In genomic region chr19:18496980-18497256, GRCh38 we compare ENCODE assay signal across 13 cellular contexts. TPM values are rescaled to one million over a fixed set of nuclear protein-coding genes. Genes with fewer than 3 reads are reported as not detected.
DNase-seq lines count a peak whose midpoint lies in the region; ATAC-seq and TF ChIP-seq lines count a peak whose summit lies in the region.
"Had no signal": no experiment of that assay in that cellular context is flagged by ENCODE, and none has a peak within 500 bp of the region (broad histone marks: within the 10 kb centered on the region; RNA-seq: fewer than 3 reads in every experiment).

No MANE protein-coding gene starts in this region.

- no peaks in the 10 kb centered on the region for H3K9me2 ChIP-seq in SK-N-SH

- 90% methylated on average over 4 of the region's 4 CpGs for WGBS in SK-N-SH (ENCODE audit: low lambda C conversion rate)

- H3K9me3 ChIP-seq in SK-N-SH = no peaks in the 10 kb centered on the region
- H3K9me3 ChIP-seq: tibial artery had no signal

- H3K27ac ChIP-seq in HL-60 (replicated peaks) (peak overlapping the region; percentile 50), SK-N-SH (ENCODE audit: low read depth in 2 of 2, low read length in 1 of 2) (no peak overlapping the region)
- H3K27ac ChIP-seq: tibial artery had no signal

- H3K36me3 ChIP-seq in SK-N-SH (replicated peaks in 1 of 2; ENCODE audit: control insufficient read depth in 1 of 2, insufficient read depth in 2 of 2, low read length in 1 of 2) = no peaks in the 10 kb centered on the region
- H3K36me3 ChIP-seq: tibial artery had no signal

- no peak for TF ChIP-seq EP300 in SK-N-SH (IDR thresholded peaks at IDR 0.05; ENCODE audit: borderline replicate concordance in 1 of 2, low read depth in 1 of 2, low read length in 1 of 2)

- H3K79me2 ChIP-seq in SK-N-SH (ENCODE audit: insufficient read depth) = peaks cover 95% of the 10 kb centered on the region

- H3F3A ChIP-seq in SK-N-SH (replicated peaks; ENCODE audit: insufficient read depth) = peaks cover 4% of the 10 kb centered on the region

- peaks cover 11 to 56% of the 10 kb centered on the region in 2 experiments; a peak in 2 of 4 replicates for H3K4me1 ChIP-seq in SK-N-SH (ENCODE audit: control insufficient read depth in 1 of 2, insufficient read depth in 2 of 2, low read depth in 1 of 2, low read length in 1 of 2)

- no peak overlapping the region for H3K9ac ChIP-seq in SK-N-SH

- peaks cover 100% of the 10 kb centered on the region for H4K20me1 ChIP-seq in SK-N-SH (ENCODE audit: insufficient read depth)

- H3K4me2 ChIP-seq in SK-N-SH = no peak overlapping the region

- H3K27me3 Mint-ChIP-seq in T-helper 1 cell treated with Interleukin-12 subunit alpha and Interleukin-12 subunit beta and Interleukin-4 antibody, amounts not matched to agents 30 μg/mL and 1 μg/mL, for 36 hours (ENCODE audit: low read depth) = no peaks in the 10 kb centered on the region
- no peaks in the 10 kb centered on the region for H3K27me3 Mint-ChIP-seq in activated naive CD8-positive, alpha-beta T cell treated with anti-CD3 and anti-CD28 coated beads, Interleukin-2, amount 10 ng/mL, durations not matched to agents 7 days and 5 days
- no peaks in the 10 kb centered on the region for H3K27me3 Mint-ChIP-seq in natural killer cell treated with Interleukin-12 subunit alpha and Interleukin-12 subunit beta and Interleukin-15 and Interleukin-18, amount 100 ng/mL, for 72 hours

- no peak for ATAC-seq in activated naive CD8-positive, alpha-beta T cell treated with anti-CD3 and anti-CD28 coated beads, Interleukin-2, amount 10 ng/mL, durations not matched to agents 7 days and 5 days (ENCODE audit: low read depth)
- ATAC-seq in natural killer cell treated with Interleukin-12 subunit alpha and Interleukin-12 subunit beta and Interleukin-15 and Interleukin-18, amount 100 ng/mL, for 72 hours = no peak

- peak overlapping the region; percentile 70 for H3K27ac Mint-ChIP-seq in T-helper 1 cell treated with Interleukin-12 subunit alpha and Interleukin-12 subunit beta and Interleukin-4 antibody, amounts not matched to agents 30 μg/mL and 1 μg/mL, for 36 hours
- peak overlapping the region; percentile 58 for H3K27ac Mint-ChIP-seq in activated naive CD8-positive, alpha-beta T cell treated with anti-CD3 and anti-CD28 coated beads, Interleukin-2, amount 10 ng/mL, durations not matched to agents 7 days and 5 days
- peak overlapping the region; percentile 99 for H3K27ac Mint-ChIP-seq in natural killer cell treated with Interleukin-12 subunit alpha and Interleukin-12 subunit beta and Interleukin-15 and Interleukin-18, amount 100 ng/mL, for 72 hours

- POLR2A ChIA-PET in activated naive CD8-positive, alpha-beta T cell treated with anti-CD3 and anti-CD28 coated beads, Interleukin-2, amount 10 ng/mL, durations not matched to agents 7 days and 5 days (lab: Charles Lee) = interaction anchor here (0.7 to 2.6 kb wide), 8 partner anchors 8 to 205 kb away, joined by 4 to 25 read pairs (median 5); partner anchors contain the start of gene UBA52
- POLR2A ChIA-PET in SK-N-SH (lab: Yijun Ruan, JAX) = no interaction called here

- H3K9me3 Mint-ChIP-seq in T-helper 1 cell treated with Interleukin-12 subunit alpha and Interleukin-12 subunit beta and Interleukin-4 antibody, amounts not matched to agents 30 μg/mL and 1 μg/mL, for 36 hours = no peaks in the 10 kb centered on the region
- H3K9me3 Mint-ChIP-seq in activated naive CD8-positive, alpha-beta T cell treated with anti-CD3 and anti-CD28 coated beads, Interleukin-2, amount 10 ng/mL, durations not matched to agents 7 days and 5 days = no peaks in the 10 kb centered on the region
- H3K9me3 Mint-ChIP-seq in natural killer cell treated with Interleukin-12 subunit alpha and Interleukin-12 subunit beta and Interleukin-15 and Interleukin-18, amount 100 ng/mL, for 72 hours = no peaks in the 10 kb centered on the region

- DNase-seq in T-helper 1 cell (no peak), HL-60 (ENCODE audit: low read depth in 1 of 2, low spot score in 1 of 2) (no peak), DMS114 treated with DMSO at 0.1 percent for 48 hours (lab: John Stamatoyannopoulos, UW; ENCODE audit: unreplicated experiment) (no peak), SK-N-SH (no peak)
- no peak for DNase-seq in activated naive CD8-positive, alpha-beta T cell treated with anti-CD3 and anti-CD28 coated beads, Interleukin-2, amount 10 ng/mL, durations not matched to agents 7 days and 5 days
- no peak for DNase-seq in natural killer cell treated with Interleukin-12 subunit alpha and Interleukin-12 subunit beta and Interleukin-15 and Interleukin-18, amount 100 ng/mL, for 72 hours (ENCODE audit: low spot score)
- no peak for DNase-seq in stimulated activated CD4-positive, alpha-beta T cell treated with anti-CD3 and anti-CD28 coated beads, Interleukin-4, amount 100 ng/mL, for 1 hour
- DNase-seq: activated CD8-positive, alpha-beta memory T cell treated with anti-CD3 and anti-CD28 coated beads, Interleukin-2, amount 50 U/mL, for 48 hours; foreskin melanocyte; NCI-H146; stimulated activated CD4-positive, alpha-beta T cell treated with anti-CD3 and anti-CD28 coated beads, Interleukin-12 subunit alpha, Interleukin-12 subunit beta, amount 100 ng/mL, for 4 hours; tibial artery had no signal

- H3K4me3 Mint-ChIP-seq in T-helper 1 cell treated with Interleukin-12 subunit alpha and Interleukin-12 subunit beta and Interleukin-4 antibody, amounts not matched to agents 30 μg/mL and 1 μg/mL, for 36 hours = no peak overlapping the region
- H3K4me3 Mint-ChIP-seq in activated naive CD8-positive, alpha-beta T cell treated with anti-CD3 and anti-CD28 coated beads, Interleukin-2, amount 10 ng/mL, durations not matched to agents 7 days and 5 days = no peak overlapping the region
- peak overlapping the region; percentile 80 for H3K4me3 Mint-ChIP-seq in natural killer cell treated with Interleukin-12 subunit alpha and Interleukin-12 subunit beta and Interleukin-15 and Interleukin-18, amount 100 ng/mL, for 72 hours

- no peak overlapping the region for H2AFZ ChIP-seq in SK-N-SH (ENCODE audit: low read depth)

- peaks cover 52% of the 10 kb centered on the region for H3K4me1 Mint-ChIP-seq in T-helper 1 cell treated with Interleukin-12 subunit alpha and Interleukin-12 subunit beta and Interleukin-4 antibody, amounts not matched to agents 30 μg/mL and 1 μg/mL, for 36 hours (ENCODE audit: low read depth)
- peaks cover 61% of the 10 kb centered on the region for H3K4me1 Mint-ChIP-seq in activated naive CD8-positive, alpha-beta T cell treated with anti-CD3 and anti-CD28 coated beads, Interleukin-2, amount 10 ng/mL, durations not matched to agents 7 days and 5 days
- peaks cover 66 to 78% of the 10 kb centered on the region in 2 donors for H3K4me1 Mint-ChIP-seq in natural killer cell treated with Interleukin-12 subunit alpha and Interleukin-12 subunit beta and Interleukin-15 and Interleukin-18, amount 100 ng/mL, for 72 hours (ENCODE audit: low read depth in 2 of 2)

- TF ChIP-seq CTCF in HL-60 (IDR thresholded peaks at IDR 0.05; ENCODE audit: insufficient read depth, low read length) (no peak), SK-N-SH (IDR thresholded peaks at IDR 0.05) (no peak)

- H3K36me3 Mint-ChIP-seq in T-helper 1 cell treated with Interleukin-12 subunit alpha and Interleukin-12 subunit beta and Interleukin-4 antibody, amounts not matched to agents 30 μg/mL and 1 μg/mL, for 36 hours (ENCODE audit: low read depth) = peaks cover 2% of the 10 kb centered on the region
- no peaks in the 10 kb centered on the region for H3K36me3 Mint-ChIP-seq in activated naive CD8-positive, alpha-beta T cell treated with anti-CD3 and anti-CD28 coated beads, Interleukin-2, amount 10 ng/mL, durations not matched to agents 7 days and 5 days
- H3K36me3 Mint-ChIP-seq in natural killer cell treated with Interleukin-12 subunit alpha and Interleukin-12 subunit beta and Interleukin-15 and Interleukin-18, amount 100 ng/mL, for 72 hours = no peaks in the 10 kb centered on the region

- no peaks in the 10 kb centered on the region for H3K27me3 ChIP-seq in HL-60 (ENCODE audit: insufficient read depth, poor library complexity, severe bottlenecking)
- H3K27me3 ChIP-seq in SK-N-SH (ENCODE audit: insufficient read depth) = no peaks in the 10 kb centered on the region
- H3K27me3 ChIP-seq: tibial artery had no signal

- TF ChIP-seq RAD21 in SK-N-SH (IDR thresholded peaks at IDR 0.05; ENCODE audit: low read length) = no peak

- CTCF ChIA-PET in SK-N-SH (lab: Yijun Ruan, JAX) = interaction anchor here (0.8 to 4.1 kb wide), 6 partner anchors 9 to 351 kb away, joined by 3 to 20 read pairs (median 8); partner anchors contain the start of gene ELL

- no peak overlapping the region for H3K4me3 ChIP-seq in HL-60 (replicated peaks; ENCODE audit: insufficient read depth, low read length)
- no peak overlapping the region for H3K4me3 ChIP-seq in SK-N-SH (ENCODE audit: low read depth in 2 of 2, low read length in 1 of 2)
- H3K4me3 ChIP-seq: tibial artery had no signal

TF ChIP-seq in SK-N-SH, 30 proteins besides CTCF, POLR2A, EP300 and RAD21 (continues in another document):
- TF ChIP-seq MXI1 (IDR thresholded peaks at IDR 0.05; ENCODE audit: low read depth, low read length) (no peak), NRF1 (IDR thresholded peaks at IDR 0.05; ENCODE audit: low read depth, low read length) (no peak), TEAD4 (IDR thresholded peaks at IDR 0.05; ENCODE audit: borderline replicate concordance, insufficient read depth) (no peak), GATA2 (CRISPR knock-in tag; IDR thresholded peaks at IDR 0.05) (no peak)

RNA-seq across cellular contexts. Expression of gene ELL, which starts 25.0 kb away (rescaled TPM):
- total RNA-seq in activated naive CD8-positive, alpha-beta T cell treated with anti-CD3 and anti-CD28 coated beads, Interleukin-2, amount 10 ng/mL, durations not matched to agents 7 days and 5 days = 10 to 100 TPM; 28.5 to 31.2 TPM
- 10 to 100 TPM; 52.3 to 75.2 TPM for total RNA-seq in natural killer cell treated with Interleukin-12 subunit alpha and Interleukin-12 subunit beta and Interleukin-15 and Interleukin-18, amount 100 ng/mL, for 72 hours
- polyA plus RNA-seq in SK-N-SH (2012; rRNA removed) = 3.6 and 7.4 TPM in 2 replicates
- polyA plus RNA-seq in SK-N-SH (2012; cell fraction: cytosol; rRNA removed) = 2.6 and 4.0 TPM in 2 replicates
- polyA plus RNA-seq in SK-N-SH (2012; cell fraction: nucleus; rRNA removed) = 13.5 and 16.6 TPM in 2 replicates

RNA-seq across cellular contexts. Expression of gene FKBP8, which starts 46.5 kb away (rescaled TPM):
- total RNA-seq in activated naive CD8-positive, alpha-beta T cell treated with anti-CD3 and anti-CD28 coated beads, Interleukin-2, amount 10 ng/mL, durations not matched to agents 7 days and 5 days = 100 to 1,000 TPM; 261 to 275 TPM
- 100 to 1,000 TPM; 199 to 208 TPM for total RNA-seq in natural killer cell treated with Interleukin-12 subunit alpha and Interleukin-12 subunit beta and Interleukin-15 and Interleukin-18, amount 100 ng/mL, for 72 hours
- 227 and 273 TPM in 2 replicates for polyA plus RNA-seq in SK-N-SH (2012; rRNA removed)
- 115 and 179 TPM in 2 replicates for polyA plus RNA-seq in SK-N-SH (2012; cell fraction: cytosol; rRNA removed)
- polyA plus RNA-seq in SK-N-SH (2012; cell fraction: nucleus; rRNA removed) = 311 and 413 TPM in 2 replicates

RNA-seq across cellular contexts. Expression of gene ISYNA1, which starts 59.0 kb away (rescaled TPM):
- total RNA-seq in activated naive CD8-positive, alpha-beta T cell treated with anti-CD3 and anti-CD28 coated beads, Interleukin-2, amount 10 ng/mL, durations not matched to agents 7 days and 5 days = 10 to 100 TPM; 39.6 to 43.4 TPM
- 10 to 100 TPM; 19.0 to 25.6 TPM for total RNA-seq in natural killer cell treated with Interleukin-12 subunit alpha and Interleukin-12 subunit beta and Interleukin-15 and Interleukin-18, amount 100 ng/mL, for 72 hours
- 48.0 and 49.4 TPM in 2 replicates for polyA plus RNA-seq in SK-N-SH (2012; rRNA removed)
- 10.9 and 17.3 TPM in 2 replicates for polyA plus RNA-seq in SK-N-SH (2012; cell fraction: cytosol; rRNA removed)
- 216 and 280 TPM in 2 replicates for polyA plus RNA-seq in SK-N-SH (2012; cell fraction: nucleus; rRNA removed)
